ENCODE assay signal across 27 cellular contexts in genomic region chr4:153593166-153593565, GRCh38.
A peak's percentile ranks its signal among the peaks of the same experiment; 100 is the strongest.
DNase-seq lines count a peak whose midpoint lies in the region; ATAC-seq and TF ChIP-seq lines count a peak whose summit lies in the region.
"Had no signal": no experiment of that assay in that cellular context is flagged by ENCODE, and none has a peak within 500 bp of the region (broad histone marks: within the 10 kb centered on the region; RNA-seq: fewer than 3 reads in every experiment).

No MANE protein-coding gene starts in this region.

- peaks cover 23% of the 10 kb centered on the region for H3K4me1 Mint-ChIP-seq in activated T-cell treated with anti-CD3 and anti-CD28 coated beads, Interleukin-2, amount 50 U/mL, for 24 hours (ENCODE audit: low read depth)

- H3K27me3 ChIP-seq in tibial artery: no peaks in the 10 kb centered on the region
- H3K27me3 ChIP-seq: BLaER1, ovary, testis had no signal

- H3K27me3 Mint-ChIP-seq in activated T-cell treated with anti-CD3 and anti-CD28 coated beads, Interleukin-2, amount 50 U/mL, for 24 hours: no peaks in the 10 kb centered on the region
- H3K27me3 Mint-ChIP-seq: stimulated activated naive CD8-positive, alpha-beta T cell treated with anti-CD3 and anti-CD28 coated beads, Interleukin-15, Interleukin-2, amounts not matched to agents 100 ng/mL and 50 ng/mL, for 24 hours; T-cell had no signal

- peak overlapping the region; percentile 35 for H3K27ac Mint-ChIP-seq in activated T-cell treated with anti-CD3 and anti-CD28 coated beads, Interleukin-2, amount 50 U/mL, for 24 hours
- H3K27ac Mint-ChIP-seq: activated T-cell treated with anti-CD3 and anti-CD28 coated beads, Interleukin-2, amount 50 U/mL, for 72 hours had no signal

- peaks cover 23 to 52% (median 45%) of the 10 kb centered on the region in 3 donors for H3K36me3 ChIP-seq in tibial artery
- H3K36me3 ChIP-seq: ovary, WERI-Rb-1 had no signal

- H3K4me3 Mint-ChIP-seq in activated T-cell treated with anti-CD3 and anti-CD28 coated beads, Interleukin-2, amount 50 U/mL, for 24 hours: no peak overlapping the region
- H3K4me3 Mint-ChIP-seq: activated T-cell treated with anti-CD3 and anti-CD28 coated beads, Interleukin-2, amount 50 U/mL, for 72 hours; neural crest cell; stimulated activated naive CD8-positive, alpha-beta T cell treated with anti-CD3 and anti-CD28 coated beads, Interleukin-15, Interleukin-2, amounts not matched to agents 100 ng/mL and 50 ng/mL, for 24 hours; T-cell had no signal

- DNase-seq in activated T-cell treated with anti-CD3 and anti-CD28 coated beads, Interleukin-2, amount 50 U/mL, for 24 hours: no peak
- DNase-seq in activated T-cell treated with anti-CD3 and anti-CD28 coated beads for 4 hours (no peak), M059J (ENCODE audit: low read depth) (peak; percentile 10), fibroblast of peridontal ligament (ENCODE audit: extremely low read depth) (peak; percentile 12), tibial artery (no peak), Right ventricle myocardium inferior (ENCODE audit: missing footprints) (no peak), left ventricle myocardium superior (no peak)
- DNase-seq: activated CD4-positive, alpha-beta T cell treated with anti-CD3 and anti-CD28 coated beads, Interleukin-2, amount 50 U/mL, for 1 hour; activated naive CD4-positive, alpha-beta T cell treated with Interleukin-2 at 50 U/mL for 16 hours; activated T-cell treated with anti-CD3 and anti-CD28 coated beads, Interleukin-2, amount 50 U/mL, for 72 hours; hippocampal formation; left colon; NCI-H146; NCI-H446; ovary; retina; stimulated activated CD4-positive, alpha-beta T cell treated with anti-CD3 and anti-CD28 coated beads, Interleukin-2, amount 100 ng/mL, for 24 hours; stimulated activated CD8-positive, alpha-beta memory T cell treated with anti-CD3 and anti-CD28 coated beads, Interleukin-4, amount 100 ng/mL, for 48 hours; T-cell; testis; WERI-Rb-1 had no signal

- no peak for ATAC-seq in Right ventricle myocardium inferior
- no peak for ATAC-seq in left ventricle myocardium superior
- ATAC-seq: activated T-cell treated with anti-CD3 and anti-CD28 coated beads, Interleukin-2, amount 50 U/mL, for 72 hours; GM12878; left colon; T-cell had no signal

- no peaks in the 10 kb centered on the region for H3K9me3 ChIP-seq in tibial artery
- H3K9me3 ChIP-seq: BLaER1, HAP-1, ovary, testis had no signal

- intact Hi-C loops in tibial artery (cut with DNase I; ENCODE audit: low total_unique reads) (no loop called here), Right ventricle myocardium inferior (cut with DNase I) (no loop called here), left ventricle myocardium superior (cut with micrococcal nuclease) (no loop called here)

- no peaks in the 10 kb centered on the region for H3K9me3 Mint-ChIP-seq in activated T-cell treated with anti-CD3 and anti-CD28 coated beads, Interleukin-2, amount 50 U/mL, for 24 hours
- H3K9me3 Mint-ChIP-seq: activated T-cell treated with anti-CD3 and anti-CD28 coated beads, Interleukin-2, amount 50 U/mL, for 72 hours; neural crest cell; stimulated activated naive CD8-positive, alpha-beta T cell treated with anti-CD3 and anti-CD28 coated beads, Interleukin-15, Interleukin-2, amounts not matched to agents 100 ng/mL and 50 ng/mL, for 24 hours; T-cell had no signal

- H3K4me1 ChIP-seq in tibial artery: peaks cover 0 to 24% (median 5%) of the 10 kb centered on the region in 4 donors
- H3K4me1 ChIP-seq: BLaER1, HAP-1, testis had no signal

- peak overlapping the region; percentile 53 to 64 for H3K27ac ChIP-seq in tibial artery
- H3K27ac ChIP-seq: BLaER1, ovary, RWPE1, testis, WERI-Rb-1 had no signal

- peaks cover 88% of the 10 kb centered on the region for H3K36me3 Mint-ChIP-seq in activated T-cell treated with anti-CD3 and anti-CD28 coated beads, Interleukin-2, amount 50 U/mL, for 24 hours (ENCODE audit: low read depth)

- H3K4me3 ChIP-seq in tibial artery: no peak overlapping the region
- H3K4me3 ChIP-seq: BLaER1, GM12878, HAP-1, ovary, testis had no signal

- TF ChIP-seq CTCF in tibial artery (IDR thresholded peaks at IDR 0.05): no peak

Comparison
In these comparisons a context has a peak if more than half of its experiments do, and no peak if none do; other contexts are left out.
1. DNase-seq: peak in M059J (single experiment) and fibroblast of peridontal ligament (single experiment); none in activated T-cell treated with anti-CD3 and anti-CD28 coated beads, Interleukin-2, amount 50 U/mL, for 24 hours (single experiment), activated T-cell treated with anti-CD3 and anti-CD28 coated beads for 4 hours (single experiment), tibial artery (0 of 2), Right ventricle myocardium inferior (single experiment) and left ventricle myocardium superior (single experiment).